ENCODE assay signal across 1 cellular context in the genomic region with DNA sequence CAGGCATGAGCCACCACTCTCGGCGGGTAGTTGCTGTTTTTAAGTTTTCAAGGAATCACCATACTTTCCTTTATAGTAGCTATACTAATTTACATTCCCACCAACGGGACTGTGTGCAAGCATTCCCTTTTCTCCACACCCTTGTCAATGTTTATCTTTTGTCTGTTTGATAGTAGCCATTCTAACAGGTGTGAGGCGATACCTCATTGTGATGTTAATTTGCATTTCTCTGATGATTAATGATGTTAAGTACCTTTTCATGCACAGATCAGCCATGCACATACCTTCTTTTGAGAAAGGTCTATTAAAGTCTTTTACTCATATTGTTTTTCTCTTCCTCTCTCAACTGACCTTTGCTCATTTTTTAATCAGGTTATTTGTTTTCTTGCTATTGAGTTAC.
TF ChIP-seq lines count a peak whose summit lies in the region.

No MANE protein-coding gene starts in this region.

TF ChIP-seq in H1, 55 proteins besides CTCF, POLR2A, EP300 and RAD21:
- TF ChIP-seq CEBPB (IDR thresholded peaks at IDR 0.05; ENCODE audit: low read depth, low read length) (peak; percentile 81), PHF8 (conservative IDR thresholded peaks at IDR 0.05; ENCODE audit: low read depth, low read length) (no peak)
TF ChIP-seq in H1: peak in this region for 1.
